19 cellular contexts compared by ENCODE assay signal in the genomic region with DNA sequence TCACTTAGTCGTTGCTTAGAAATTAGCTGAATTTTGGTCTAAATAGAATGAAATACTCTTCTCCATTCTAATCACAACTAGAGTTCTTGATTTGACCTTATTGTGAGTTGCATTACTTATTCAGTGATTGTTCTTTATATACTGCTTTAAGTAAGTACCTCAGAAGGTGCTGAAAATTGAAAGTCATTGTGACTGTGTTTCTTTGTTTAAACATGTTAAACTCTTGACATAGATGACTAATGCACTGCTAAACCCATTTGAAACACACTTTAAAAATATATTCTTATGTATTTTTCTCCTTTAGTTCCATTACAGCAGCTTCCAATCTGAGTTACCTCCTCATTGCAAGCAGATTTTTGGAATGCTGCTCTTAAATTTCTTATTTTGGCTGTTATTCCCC. TPM values are rescaled to one million over a fixed set of nuclear protein-coding genes. Genes with fewer than 3 reads are reported as not detected.
A peak's percentile ranks its signal among the peaks of the same experiment; 100 is the strongest.
DNase-seq lines count a peak whose midpoint lies in the region; ATAC-seq and TF ChIP-seq lines count a peak whose summit lies in the region.
"Had no signal": no experiment of that assay in that cellular context is flagged by ENCODE, and none has a peak within 500 bp of the region (broad histone marks: within the 10 kb centered on the region; RNA-seq: fewer than 3 reads in every experiment).

No MANE protein-coding gene starts in this region.

- no peaks in the 10 kb centered on the region for H3K36me3 ChIP-seq in mammary epithelial cell (ENCODE audit: insufficient read depth, low read length)
- H3K36me3 ChIP-seq in Loucy (ENCODE audit: insufficient read depth, low read length): peaks cover 18% of the 10 kb centered on the region; the same call in 1 of the 2 replicates

- dilution Hi-C loops in mammary epithelial cell (cut with HindIII; ENCODE audit: low sequenced_read_pairs): no loop called here

- TF ChIP-seq CTCF in mammary epithelial cell (conservative IDR thresholded peaks at IDR 0.05 in 1 of 2, IDR thresholded peaks at IDR 0.05 in 1 of 2; ENCODE audit: extremely low read depth in 1 of 2, insufficient read depth in 1 of 2, low read depth in 1 of 2, low read length in 2 of 2) (no peak), MCF 10A (IDR thresholded peaks at IDR 0.05; ENCODE audit: unreplicated experiment) (no peak), Loucy (conservative IDR thresholded peaks at IDR 0.05; ENCODE audit: low read length) (no peak)

- no peak for TF ChIP-seq POLR2A in GM18505 (IDR thresholded peaks at IDR 0.05; ENCODE audit: borderline replicate concordance, extremely low read depth, insufficient read depth, insufficient read length)

- no peaks in the 10 kb centered on the region for H3K4me1 ChIP-seq in mammary epithelial cell (ENCODE audit: insufficient read depth, low read length)
- peaks cover 51% of the 10 kb centered on the region for H3K4me1 ChIP-seq in Loucy (ENCODE audit: insufficient read depth, low read length, poor library complexity, severe bottlenecking)

- no peaks in the 10 kb centered on the region for H3K9me3 Mint-ChIP-seq in MCF 10A (ENCODE audit: unreplicated experiment)
- H3K9me3 Mint-ChIP-seq: CD4-positive, alpha-beta T cell had no signal

- POLR2A ChIA-PET in MCF 10A (lab: Yijun Ruan, JAX): interaction anchor here (2.0 kb wide), 1 partner anchor 12 kb away, joined by 5 read pairs; no protein-coding TSS in a partner anchor

- no peak overlapping the region for H3K27ac ChIP-seq in mammary epithelial cell (ENCODE audit: insufficient read depth, low read depth, low read length)

- no TSS peak for BruUV-seq in mammary epithelial cell (replicated peaks; lab: Mats Ljungman, UMichigan)
- no TSS peak for BruUV-seq in MCF 10A (replicated peaks; lab: Mats Ljungman, UMichigan)

- in situ Hi-C loops in mammary epithelial cell (cut with MboI; ENCODE audit: low sequenced_read_pairs in 2 of 2): no loop called here

- CTCF ChIA-PET in mammary epithelial cell (lab: Charles Lee; ENCODE audit: low non-redundant PET) (no interaction called here), MCF 10A (lab: Yijun Ruan, JAX) (no interaction called here)

- H3K27me3 Mint-ChIP-seq in MCF 10A (ENCODE audit: insufficient read depth, unreplicated experiment): peaks cover 26% of the 10 kb centered on the region
- H3K27me3 Mint-ChIP-seq: CD4-positive, alpha-beta T cell had no signal

- H3K4me3 Mint-ChIP-seq in MCF 10A (ENCODE audit: unreplicated experiment): no peak overlapping the region
- H3K4me3 Mint-ChIP-seq: B cell; CD4-positive, alpha-beta T cell had no signal

- H3K9me2 ChIP-seq in Loucy (replicated peaks; ENCODE audit: low read depth, low read length): no peaks in the 10 kb centered on the region

- 31% methylated on average over 1 of the region's 1 CpG for WGBS in mammary epithelial cell (ENCODE audit: low coverage, missing lambda C conversion rate)

- H3K27ac Mint-ChIP-seq in MCF 10A (ENCODE audit: low read depth, unreplicated experiment): no peak overlapping the region
- H3K27ac Mint-ChIP-seq: B cell; CD4-positive, alpha-beta T cell had no signal

- H3K4me2 ChIP-seq in mammary epithelial cell (ENCODE audit: insufficient read depth, low read depth, low read length) (no peak overlapping the region), Loucy (ENCODE audit: low read depth, low read length, poor library complexity, severe bottlenecking) (peak overlapping the region; percentile 88)

- no peak overlapping the region for H2AFZ ChIP-seq in mammary epithelial cell (ENCODE audit: low read depth, low read length)
- no peak overlapping the region for H2AFZ ChIP-seq in Loucy (ENCODE audit: low read length)

- no peaks in the 10 kb centered on the region for H4K20me1 ChIP-seq in mammary epithelial cell (ENCODE audit: insufficient read depth, low read length)
- H4K20me1 ChIP-seq in Loucy (ENCODE audit: insufficient read depth, low read length, poor library complexity, severe bottlenecking): peaks cover 77% of the 10 kb centered on the region

- no peaks in the 10 kb centered on the region for H3K79me2 ChIP-seq in mammary epithelial cell (ENCODE audit: insufficient read depth, low read length)
- peaks cover 100% of the 10 kb centered on the region for H3K79me2 ChIP-seq in Loucy (ENCODE audit: insufficient read depth, low read length)

- DNase-seq in mammary epithelial cell (peak; percentile 23), MCF 10A (ENCODE audit: unreplicated experiment) (no peak), renal cortical epithelial cell (ENCODE audit: low read depth) (peak; percentile 19), DMS79 (lab: John Stamatoyannopoulos, UW) (no peak), NCI-H1105 treated with DMSO at 0.1 percent for 48 hours (lab: John Stamatoyannopoulos, UW) (no peak)
- DNase-seq: 8988T; ACHN; C1 segment of cervical spinal cord; Calu3; CD4-positive, alpha-beta T cell; DMS 273 treated with DMSO at 0.1 percent for 48 hours; DND-41; GDM1; H7 had no signal

- peak overlapping the region in 1 of 3 experiments; percentile 9 for H3K4me3 ChIP-seq in mammary epithelial cell (replicated peaks in 1 of 3; ENCODE audit: insufficient read depth in 1 of 3, low read depth in 2 of 3, low read length in 3 of 3)
- peak overlapping the region; percentile 96 for H3K4me3 ChIP-seq in Loucy (ENCODE audit: low read length, poor library complexity, severe bottlenecking)

- ATAC-seq in esophagus mucosa: peak; percentile 56
- no peak for ATAC-seq in GM18505 (IDR thresholded peaks at IDR 0.05; ENCODE audit: unreplicated experiment)

- no peaks in the 10 kb centered on the region for H3K4me1 Mint-ChIP-seq in MCF 10A (ENCODE audit: insufficient read depth, unreplicated experiment)
- H3K4me1 Mint-ChIP-seq: B cell had no signal

- H3F3A ChIP-seq in Loucy (ENCODE audit: low read depth): no peaks in the 10 kb centered on the region

- no peaks in the 10 kb centered on the region for H3K36me3 Mint-ChIP-seq in MCF 10A (ENCODE audit: insufficient read depth, unreplicated experiment)

- H3K9ac ChIP-seq in mammary epithelial cell (ENCODE audit: insufficient read depth, low read length): no peak overlapping the region
- H3K9ac ChIP-seq in Loucy (ENCODE audit: low read depth, low read length, poor library complexity, severe bottlenecking): peak overlapping the region; percentile 67

- peaks cover 2% of the 10 kb centered on the region for H3K27me3 ChIP-seq in mammary epithelial cell (ENCODE audit: insufficient read depth, low read length)
- no peaks in the 10 kb centered on the region for H3K27me3 ChIP-seq in Loucy (ENCODE audit: insufficient read depth, low read length, poor library complexity, severe bottlenecking)

- no peaks in the 10 kb centered on the region for H3K9me3 ChIP-seq in mammary epithelial cell (replicated peaks; ENCODE audit: insufficient read depth, low read length)
- no peaks in the 10 kb centered on the region for H3K9me3 ChIP-seq in Loucy (ENCODE audit: insufficient read depth, low read depth, low read length)

- intact Hi-C loops in mammary epithelial cell (cut with micrococcal nuclease): no loop called here
- intact Hi-C loops in MCF 10A (cut with micrococcal nuclease): no loop called here

RNA-seq across cellular contexts. Expression of a gene that starts 9.1 kb away (rescaled TPM):
- total RNA-seq in mammary epithelial cell (under 1 TPM; 0.50 to 0.59 TPM), MCF 10A (2022) (not detected in 2 replicates), esophagus mucosa (11.3 TPM), renal cortical epithelial cell (0.89 TPM in 1 of 2 replicates, not detected in the other)
- 0.40 TPM for polyA plus RNA-seq in mammary epithelial cell
- not detected for polyA minus RNA-seq in mammary epithelial cell
- total RNA-seq: HT-29 had no signal

Comparison
In these comparisons a context has a peak if more than half of its experiments do, and no peak if none do; other contexts are left out.
1. DNase-seq: peak in mammary epithelial cell (single experiment) and renal cortical epithelial cell (single experiment); none in MCF 10A (single experiment), DMS79 (single experiment) and NCI-H1105 treated with DMSO at 0.1 percent for 48 hours (single experiment).